ENCODE assay signal across 27 cellular contexts in the genomic region with DNA sequence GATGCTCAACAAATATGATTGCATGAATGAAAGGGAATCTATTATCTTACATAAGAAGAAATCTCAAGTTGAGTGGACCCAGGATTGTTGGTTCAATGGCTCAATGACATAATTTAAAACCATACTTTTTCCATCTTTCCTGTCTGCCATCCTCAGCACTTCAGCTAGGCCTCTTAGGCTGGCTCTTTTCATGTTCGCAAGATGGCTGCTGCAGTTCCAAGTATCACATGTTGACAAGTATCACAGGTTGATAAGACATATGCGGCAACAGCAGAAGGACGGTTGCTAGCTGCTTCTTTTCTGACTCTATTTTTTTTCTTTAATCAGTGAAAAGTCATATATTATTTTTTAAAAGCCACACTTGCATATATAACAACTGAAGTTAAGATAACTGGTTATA.
"Had no signal": no experiment of that assay in that cellular context is flagged by ENCODE, and none has a peak within 500 bp of the region (broad histone marks: within the 10 kb centered on the region; RNA-seq: fewer than 3 reads in every experiment).

No MANE protein-coding gene starts in this region.

- FAIRE-seq: urothelium cell line had no signal

- H3K36me3 ChIP-seq: left ventricle myocardium inferior, pancreas, prostate gland, suprapubic skin, thoracic aorta, tibial artery, upper lobe of right lung had no signal

- H3K27ac ChIP-seq: hepatocyte, left ventricle myocardium inferior, pancreas, prostate gland, skin epidermis, suprapubic skin, thoracic aorta, tibial artery, upper lobe of right lung had no signal

- H3K4me1 Mint-ChIP-seq: naive thymus-derived CD8-positive, alpha-beta T cell; nephron; stimulated activated effector memory CD8-positive, alpha-beta T cell treated with anti-CD3 and anti-CD28 coated beads, Interleukin-12 subunit alpha, Interleukin-12 subunit beta, amount 100 ng/mL, for 72 hours had no signal

- H3K9me3 Mint-ChIP-seq: neural crest cell; stimulated activated effector memory CD8-positive, alpha-beta T cell treated with anti-CD3 and anti-CD28 coated beads, Interleukin-12 subunit alpha, Interleukin-12 subunit beta, amount 100 ng/mL, for 72 hours; stimulated activated naive CD8-positive, alpha-beta T cell treated with anti-CD3 and anti-CD28 coated beads, Interleukin-15, Interleukin-2, amounts not matched to agents 100 ng/mL and 50 ng/mL, for 24 hours had no signal

- H2AFZ ChIP-seq: hepatocyte had no signal

- H3K27me3 ChIP-seq: hepatocyte, pancreas, suprapubic skin, tibial artery, upper lobe of right lung had no signal

- H3K4me3 Mint-ChIP-seq: naive thymus-derived CD8-positive, alpha-beta T cell; nephron; neural crest cell; stimulated activated effector memory CD8-positive, alpha-beta T cell treated with anti-CD3 and anti-CD28 coated beads, Interleukin-12 subunit alpha, Interleukin-12 subunit beta, amount 100 ng/mL, for 72 hours; stimulated activated naive CD8-positive, alpha-beta T cell treated with anti-CD3 and anti-CD28 coated beads, Interleukin-15, Interleukin-2, amounts not matched to agents 100 ng/mL and 50 ng/mL, for 24 hours had no signal

- H3K4me1 ChIP-seq: prostate gland, upper lobe of right lung had no signal

- DNase-seq: islet precursor cell; left ventricle myocardium inferior; naive thymus-derived CD8-positive, alpha-beta T cell; pancreas; posterior cingulate gyrus; retina; right cardiac atrium; stimulated activated CD4-positive, alpha-beta T cell treated with anti-CD3 and anti-CD28 coated beads, Interleukin-12 subunit alpha, Interleukin-12 subunit beta, amount 100 ng/mL, for 4 hours; stimulated activated CD4-positive, alpha-beta T cell treated with anti-CD3 and anti-CD28 coated beads, Interleukin-15, amount 100 ng/mL, for 24 hours; stimulated activated CD4-positive, alpha-beta T cell treated with anti-CD3 and anti-CD28 coated beads, Interleukin-2, amount 100 ng/mL, for 24 hours; stimulated activated CD4-positive, alpha-beta T cell treated with anti-CD3 and anti-CD28 coated beads, Interleukin-4, amount 100 ng/mL, for 1 hour; stimulated activated naive CD4-positive, alpha-beta T cell; tibial artery; trophoblast cell; upper lobe of right lung had no signal

- H3K27me3 Mint-ChIP-seq: naive thymus-derived CD8-positive, alpha-beta T cell; stimulated activated naive CD8-positive, alpha-beta T cell treated with anti-CD3 and anti-CD28 coated beads, Interleukin-15, Interleukin-2, amounts not matched to agents 100 ng/mL and 50 ng/mL, for 24 hours had no signal

- H3K79me2 ChIP-seq: hepatocyte had no signal

- ATAC-seq: naive thymus-derived CD8-positive, alpha-beta T cell; pancreas; right cardiac atrium; sciatic nerve; stimulated activated effector memory CD8-positive, alpha-beta T cell treated with anti-CD3 and anti-CD28 coated beads, Interleukin-12 subunit alpha, Interleukin-12 subunit beta, amount 100 ng/mL, for 72 hours; upper lobe of right lung had no signal

- H3K36me3 Mint-ChIP-seq: naive thymus-derived CD8-positive, alpha-beta T cell; stimulated activated effector memory CD8-positive, alpha-beta T cell treated with anti-CD3 and anti-CD28 coated beads, Interleukin-12 subunit alpha, Interleukin-12 subunit beta, amount 100 ng/mL, for 72 hours had no signal

- H3K4me3 ChIP-seq: hepatocyte, left ventricle myocardium inferior, lung, pancreas, prostate gland, skin epidermis, suprapubic skin, thoracic aorta, tibial artery, upper lobe of right lung had no signal

- H3K27ac Mint-ChIP-seq: naive thymus-derived CD8-positive, alpha-beta T cell; nephron; stimulated activated naive CD8-positive, alpha-beta T cell treated with anti-CD3 and anti-CD28 coated beads, Interleukin-15, Interleukin-2, amounts not matched to agents 100 ng/mL and 50 ng/mL, for 24 hours had no signal

- H3K9me3 ChIP-seq: pancreas, prostate gland, suprapubic skin, thoracic aorta, tibial artery, upper lobe of right lung had no signal

- H3K4me2 ChIP-seq: hepatocyte had no signal
